In genomic region chr2:195677290-195677689, GRCh38 we compare ENCODE assay signal across 1 cellular context.
TF ChIP-seq lines count a peak whose summit lies in the region.

No MANE protein-coding gene starts in this region.

TF ChIP-seq in IMR-90, 13 proteins besides CTCF, POLR2A, EP300 and RAD21 (continued from another document):
- no peak for TF ChIP-seq RFX5 (IDR thresholded peaks at IDR 0.05; ENCODE audit: low read depth, low read length)
- TF ChIP-seq MXI1 (IDR thresholded peaks at IDR 0.05; ENCODE audit: borderline replicate concordance, low read depth, low read length), result no peak
- no peak for TF ChIP-seq RCOR1 (IDR thresholded peaks at IDR 0.05; ENCODE audit: insufficient replicate concordance, low read length)
- no peak for TF ChIP-seq NFE2L2 (IDR thresholded peaks at IDR 0.05; ENCODE audit: low read depth, low read length)
- no peak for TF ChIP-seq FOS (IDR thresholded peaks at IDR 0.05; ENCODE audit: low read depth, low read length)
